19 cellular contexts compared by ENCODE assay signal in the genomic region with DNA sequence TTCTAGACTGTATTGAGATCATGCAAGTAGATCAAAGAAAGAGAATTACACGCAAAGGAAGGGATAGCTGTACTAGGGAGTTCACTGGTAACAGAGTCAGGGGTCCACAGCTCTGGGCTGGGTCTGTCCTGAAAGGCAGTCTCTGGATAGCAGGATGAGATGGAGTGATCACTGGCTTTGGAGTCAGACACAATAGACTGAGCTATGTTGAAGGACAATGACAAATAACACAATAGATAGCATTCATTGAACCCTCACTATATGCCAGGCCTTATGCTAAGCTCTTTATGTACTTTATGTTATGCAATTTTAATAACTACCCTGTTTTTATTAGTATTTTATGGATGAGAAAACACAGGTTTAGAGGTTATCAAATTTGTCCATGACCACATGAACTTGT. TPM values are rescaled to one million over a fixed set of nuclear protein-coding genes. Genes with fewer than 3 reads are reported as not detected.
A peak's percentile ranks its signal among the peaks of the same experiment; 100 is the strongest.
DNase-seq lines count a peak whose midpoint lies in the region; ATAC-seq and TF ChIP-seq lines count a peak whose summit lies in the region.
"Had no signal": no experiment of that assay in that cellular context is flagged by ENCODE, and none has a peak within 500 bp of the region (broad histone marks: within the 10 kb centered on the region; RNA-seq: fewer than 3 reads in every experiment).

No MANE protein-coding gene starts in this region.

- peak overlapping the region in 50 of 59 donors; percentile 8 to 86 (median 63) for H3K27ac ChIP-seq in dorsolateral prefrontal cortex
- peak overlapping the region; percentile 59 for H3K27ac ChIP-seq in substantia nigra (ENCODE audit: low read depth, low read length, poor library complexity, severe bottlenecking)
- no peak overlapping the region for H3K27ac ChIP-seq in heart left ventricle
- H3K27ac ChIP-seq: BLaER1, C4-2B had no signal

- H3K36me3 Mint-ChIP-seq in progenitor cell of endocrine pancreas (ENCODE audit: insufficient read depth) = no peaks in the 10 kb centered on the region
- H3K36me3 Mint-ChIP-seq: CD4-positive, CD25-positive, alpha-beta regulatory T cell; CD8-positive, alpha-beta T cell had no signal

- intact Hi-C loops in dorsolateral prefrontal cortex (cut with DNase I) (no loop called here), heart left ventricle (cut with DNase I) (no loop called here)

- TF ChIP-seq POLR2A in heart left ventricle (IDR thresholded peaks at IDR 0.05) = no peak

- peaks cover 4% of the 10 kb centered on the region for H3K9me3 Mint-ChIP-seq in progenitor cell of endocrine pancreas (ENCODE audit: low read depth)
- H3K9me3 Mint-ChIP-seq: CD8-positive, alpha-beta T cell; HFFc6 had no signal

- H3K4me3 ChIP-seq in dorsolateral prefrontal cortex = peak overlapping the region in 1 of 59 donors; percentile 11
- no peak overlapping the region for H3K4me3 ChIP-seq in heart left ventricle
- H3K4me3 ChIP-seq: BLaER1, GM12878, HAP-1 had no signal

- no peaks in the 10 kb centered on the region for H3K27me3 Mint-ChIP-seq in progenitor cell of endocrine pancreas

- H3K4me1 ChIP-seq in heart left ventricle = no peaks in the 10 kb centered on the region
- H3K4me1 ChIP-seq: BLaER1, Caco-2, HAP-1 had no signal

- no peak overlapping the region for H3K4me3 Mint-ChIP-seq in progenitor cell of endocrine pancreas (ENCODE audit: low read depth)
- H3K4me3 Mint-ChIP-seq: B cell; CD4-positive, CD25-positive, alpha-beta regulatory T cell; CD8-positive, alpha-beta T cell; HFFc6 had no signal

- DNase-seq in dorsolateral prefrontal cortex = no peak
- peak; percentile 70 for DNase-seq in medulla oblongata (ENCODE audit: extremely low spot score)
- DNase-seq in substantia nigra (lab: John Stamatoyannopoulos, UW) = peak in 3 of 49 donors; percentile 2 to 35 (median 5)
- DNase-seq in progenitor cell of endocrine pancreas (ENCODE audit: low spot score, unreplicated experiment) = no peak
- no peak for DNase-seq in heart left ventricle
- DNase-seq: Caco-2; CD4-positive, CD25-positive, alpha-beta regulatory T cell; CD8-positive, alpha-beta T cell; DMS153; DND-41; GOT3; HFFc6 had no signal

- H3K36me3 ChIP-seq in heart left ventricle = no peaks in the 10 kb centered on the region
- H3K36me3 ChIP-seq: BLaER1, HAP-1 had no signal

- H3K27me3 ChIP-seq in dorsolateral prefrontal cortex = no peaks in the 10 kb centered on the region
- no peaks in the 10 kb centered on the region for H3K27me3 ChIP-seq in heart left ventricle
- H3K27me3 ChIP-seq: BLaER1 had no signal

- WGBS in heart left ventricle, 4 donors = 0 to 60% (median 25%) methylated on average over 1 of the region's 1 CpG

- TF ChIP-seq CTCF in dorsolateral prefrontal cortex (IDR thresholded peaks at IDR 0.05 in 54 of 56, conservative IDR thresholded peaks at IDR 0.05 in 2 of 56; ENCODE audit: low read depth in 1 of 56, partially characterized antibody in 56 of 56) = no peak
- TF ChIP-seq CTCF in progenitor cell of endocrine pancreas (IDR thresholded peaks at IDR 0.05; ENCODE audit: unreplicated experiment) = no peak
- TF ChIP-seq CTCF in heart left ventricle (IDR thresholded peaks at IDR 0.05) = no peak

- no peaks in the 10 kb centered on the region for H3K4me1 Mint-ChIP-seq in progenitor cell of endocrine pancreas (ENCODE audit: low read depth)
- H3K4me1 Mint-ChIP-seq: B cell; CD4-positive, CD25-positive, alpha-beta regulatory T cell had no signal

- ATAC-seq in heart left ventricle = no peak
- ATAC-seq in HG03196 (IDR thresholded peaks at IDR 0.05; ENCODE audit: unreplicated experiment) = no peak
- ATAC-seq in HG02759 (IDR thresholded peaks at IDR 0.05; ENCODE audit: unreplicated experiment) = no peak
- ATAC-seq: CD8-positive, alpha-beta T cell; GM12878 had no signal

- H3K27ac Mint-ChIP-seq in progenitor cell of endocrine pancreas = no peak overlapping the region
- H3K27ac Mint-ChIP-seq: B cell; CD4-positive, CD25-positive, alpha-beta regulatory T cell; CD8-positive, alpha-beta T cell; HFFc6 had no signal

- no peaks in the 10 kb centered on the region for H3K9me3 ChIP-seq in heart left ventricle
- H3K9me3 ChIP-seq: BLaER1, Caco-2, HAP-1 had no signal

RNA-seq across cellular contexts. Expression of a gene that starts 10.0 kb away (rescaled TPM):
- total RNA-seq in dorsolateral prefrontal cortex (100 to 1,000 TPM; 149 to 406 (median 315) TPM), progenitor cell of endocrine pancreas (7.1 and 8.9 TPM in 2 replicates), heart left ventricle (10 to 100 TPM in 4 of 9 donors, 1 to 10 TPM in 5; 7.6 to 14.1 (median 10.0) TPM)
- 1 to 10 TPM in 1 of 2 donors, under 1 TPM in 1; 0.50 to 5.6 TPM for polyA plus RNA-seq in heart left ventricle

Comparison
In these comparisons a context has a peak if more than half of its experiments do, and no peak if none do; other contexts are left out.
1. H3K27ac ChIP-seq: peak in dorsolateral prefrontal cortex (50 of 59) and substantia nigra (single experiment); none in heart left ventricle (0 of 12).
2. RNA of a gene that starts 10.0 kb away (total RNA-seq): 149 to 406 TPM in dorsolateral prefrontal cortex; 7.6 to 14.1 TPM in heart left ventricle and 7.1 to 8.9 TPM in progenitor cell of endocrine pancreas; every median in the first group is over 4 times any median in the second.